9 cellular contexts compared by ENCODE assay signal in the genomic region with DNA sequence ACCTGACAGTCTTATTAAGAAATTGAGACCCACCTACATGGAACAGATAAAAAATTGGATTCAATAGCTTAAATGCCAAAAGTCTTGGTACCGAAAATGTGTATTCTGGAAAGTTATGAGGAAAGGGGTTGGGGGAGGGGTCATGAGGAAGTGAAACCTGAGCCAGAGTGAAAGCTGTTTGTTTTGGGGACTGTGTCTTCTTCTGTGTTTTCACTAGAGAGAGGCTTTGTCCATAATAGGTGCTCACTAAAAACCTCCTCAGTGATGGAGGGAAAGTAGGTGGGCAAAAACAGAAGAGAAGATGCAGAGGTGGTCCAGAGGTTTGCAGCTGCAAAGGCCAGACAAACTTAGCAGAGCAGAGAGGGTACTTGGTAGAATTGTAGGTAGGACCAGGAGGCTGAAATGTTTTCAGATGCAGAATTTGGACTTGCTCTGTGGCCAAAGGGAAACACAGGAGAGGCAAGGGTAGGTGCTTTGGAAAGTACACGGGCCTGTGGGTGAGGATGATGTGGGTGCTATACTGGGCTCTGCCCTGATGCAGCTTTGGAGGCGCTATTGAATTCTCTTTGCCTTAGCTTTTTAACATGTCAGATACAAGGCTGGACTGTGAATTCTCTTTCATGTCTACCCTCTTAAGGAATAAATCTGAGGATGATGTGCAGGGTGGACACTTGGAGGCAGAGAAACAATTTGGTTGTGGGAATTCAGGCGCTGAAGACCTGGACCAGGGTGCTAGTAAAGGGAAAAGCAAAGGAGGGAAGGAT.
DNase-seq lines count a peak whose midpoint lies in the region; ATAC-seq and TF ChIP-seq lines count a peak whose summit lies in the region.
"Had no signal": no experiment of that assay in that cellular context is flagged by ENCODE, and none has a peak within 500 bp of the region (broad histone marks: within the 10 kb centered on the region; RNA-seq: fewer than 3 reads in every experiment).

No MANE protein-coding gene starts in this region.

- H3K36me3 ChIP-seq in brain microvascular endothelial cell (replicated peaks): no peaks in the 10 kb centered on the region

- H3K9me3 Mint-ChIP-seq in activated CD4-positive, alpha-beta T cell treated with anti-CD3 and anti-CD28 coated beads for 36 hours (ENCODE audit: low read depth): no peaks in the 10 kb centered on the region
- H3K9me3 Mint-ChIP-seq in progenitor cell of endocrine pancreas (ENCODE audit: low read depth): no peaks in the 10 kb centered on the region
- H3K9me3 Mint-ChIP-seq: mesothelial cell of epicardium had no signal

- peak; percentile 48 for TF ChIP-seq CTCF in brain microvascular endothelial cell (IDR thresholded peaks at IDR 0.05; ENCODE audit: low read depth, low read length, missing control alignments)
- TF ChIP-seq CTCF in progenitor cell of endocrine pancreas (IDR thresholded peaks at IDR 0.05; ENCODE audit: unreplicated experiment): peak; percentile 23

- intact Hi-C loops in activated CD4-positive, alpha-beta T cell treated with anti-CD3 and anti-CD28 coated beads for 36 hours (cut with DNase I, micrococcal nuclease): loop anchor here (1.0 to 10.0 kb wide), 11 partner anchors 27 to 437 kb away; partner anchors contain the start of genes KLLN (in 1 of the 2) and PTEN (in 1 of the 2)

- POLR2A ChIA-PET in activated CD4-positive, alpha-beta T cell treated with anti-CD3 and anti-CD28 coated beads for 36 hours (lab: Charles Lee): interaction anchor here (0.5 to 1.4 kb wide), 2 partner anchors 27 to 51 kb away, joined by 3 to 6 read pairs; no protein-coding TSS in a partner anchor

- H3K4me1 Mint-ChIP-seq in activated CD4-positive, alpha-beta T cell treated with anti-CD3 and anti-CD28 coated beads for 36 hours: peaks cover 15% of the 10 kb centered on the region
- H3K4me1 Mint-ChIP-seq in progenitor cell of endocrine pancreas (ENCODE audit: low read depth): no peaks in the 10 kb centered on the region

- no peak overlapping the region for H3K4me3 ChIP-seq in brain microvascular endothelial cell (ENCODE audit: low read depth, low read length)

- H3K27ac Mint-ChIP-seq in activated CD4-positive, alpha-beta T cell treated with anti-CD3 and anti-CD28 coated beads for 36 hours: no peak overlapping the region
- H3K27ac Mint-ChIP-seq in progenitor cell of endocrine pancreas: no peak overlapping the region
- H3K27ac Mint-ChIP-seq: mesothelial cell of epicardium had no signal

- no peak overlapping the region for H3K27ac ChIP-seq in brain microvascular endothelial cell

- DNase-seq in activated CD4-positive, alpha-beta T cell treated with anti-CD3 and anti-CD28 coated beads for 36 hours: peak; percentile 46
- DNase-seq in activated CD4-positive, alpha-beta T cell treated with anti-CD3 and anti-CD28 coated beads for 1 hour: no peak
- peak; percentile 25 for DNase-seq in M059J (ENCODE audit: low read depth)
- DNase-seq in brain microvascular endothelial cell: no peak
- DNase-seq in progenitor cell of endocrine pancreas (ENCODE audit: low spot score, unreplicated experiment): no peak
- no peak for DNase-seq in pons (ENCODE audit: low spot score)

- no peak for ATAC-seq in activated CD4-positive, alpha-beta T cell treated with anti-CD3 and anti-CD28 coated beads for 36 hours
- no peak for ATAC-seq in GM18858 (IDR thresholded peaks at IDR 0.05; ENCODE audit: unreplicated experiment)
- no peak for ATAC-seq in GM19328 (IDR thresholded peaks at IDR 0.05; ENCODE audit: unreplicated experiment)

- in situ Hi-C loops in brain microvascular endothelial cell (cut with HindIII; ENCODE audit: low pct_ligation_motif_present, low sequenced_read_pairs): no loop called here

- no peaks in the 10 kb centered on the region for H3K27me3 ChIP-seq in brain microvascular endothelial cell (replicated peaks)

- H3K27me3 Mint-ChIP-seq in activated CD4-positive, alpha-beta T cell treated with anti-CD3 and anti-CD28 coated beads for 36 hours: peaks cover 15% of the 10 kb centered on the region
- peaks cover 22% of the 10 kb centered on the region for H3K27me3 Mint-ChIP-seq in progenitor cell of endocrine pancreas

- H3K4me3 Mint-ChIP-seq in activated CD4-positive, alpha-beta T cell treated with anti-CD3 and anti-CD28 coated beads for 36 hours: no peak overlapping the region
- no peak overlapping the region for H3K4me3 Mint-ChIP-seq in progenitor cell of endocrine pancreas (ENCODE audit: low read depth)
- H3K4me3 Mint-ChIP-seq: mesothelial cell of epicardium had no signal

- H3K36me3 Mint-ChIP-seq in activated CD4-positive, alpha-beta T cell treated with anti-CD3 and anti-CD28 coated beads for 36 hours (ENCODE audit: low read depth): no peaks in the 10 kb centered on the region
- H3K36me3 Mint-ChIP-seq in progenitor cell of endocrine pancreas (ENCODE audit: insufficient read depth): no peaks in the 10 kb centered on the region
- H3K36me3 Mint-ChIP-seq: mesothelial cell of epicardium had no signal

- CTCF ChIA-PET in activated CD4-positive, alpha-beta T cell treated with anti-CD3 and anti-CD28 coated beads for 36 hours (lab: Charles Lee): interaction anchor here (0.6 to 2.6 kb wide), 10 partner anchors 9 to 320 kb away, joined by 3 to 14 read pairs (median 4); no protein-coding TSS in a partner anchor

Comparison
In these comparisons a context has a peak if more than half of its experiments do, and no peak if none do; other contexts are left out.
1. DNase-seq: peak in activated CD4-positive, alpha-beta T cell treated with anti-CD3 and anti-CD28 coated beads for 36 hours (single experiment) and M059J (single experiment); none in activated CD4-positive, alpha-beta T cell treated with anti-CD3 and anti-CD28 coated beads for 1 hour (single experiment), brain microvascular endothelial cell (single experiment), progenitor cell of endocrine pancreas (single experiment) and pons (single experiment).